In the genomic region with DNA sequence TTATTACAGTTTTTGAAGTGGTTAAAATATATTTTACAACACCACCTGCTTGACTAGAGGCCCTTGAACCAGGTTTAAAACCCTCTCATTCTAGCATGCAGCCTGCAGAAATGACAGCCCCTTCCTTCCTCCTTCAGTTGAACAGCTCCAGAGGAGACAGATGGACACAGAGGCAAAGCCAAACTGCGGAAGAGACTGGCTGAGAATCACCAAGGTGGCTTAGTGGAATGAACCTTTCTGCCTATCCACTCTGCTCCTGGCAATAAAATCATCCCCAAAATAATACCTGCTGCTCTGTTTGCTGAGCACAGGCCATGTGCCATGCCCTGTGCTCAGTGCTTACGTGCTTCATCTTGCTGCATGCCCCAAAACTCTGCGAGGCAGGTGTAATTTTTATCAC, we compare ENCODE assay signal across 15 cellular contexts. TPM values are rescaled to one million over a fixed set of nuclear protein-coding genes. Genes with fewer than 3 reads are reported as not detected.
DNase-seq lines count a peak whose midpoint lies in the region; ATAC-seq lines count a peak whose summit lies in the region.
"Had no signal": no experiment of that assay in that cellular context is flagged by ENCODE, and none has a peak within 500 bp of the region (broad histone marks: within the 10 kb centered on the region; RNA-seq: fewer than 3 reads in every experiment).

No MANE protein-coding gene starts in this region.

- 23% methylated on average over 3 of the region's 3 CpGs for WGBS in thymus

- peak; percentile 61 for DNase-seq in DMS79 treated with DMSO at 0.1 percent for 48 hours (lab: John Stamatoyannopoulos, UW)
- peak; percentile 36 for DNase-seq in Jurkat, Clone E6-1 (ENCODE audit: low read depth, low spot score)
- DNase-seq in NCI-H524 treated with DMSO at 0.1 percent for 48 hours (lab: John Stamatoyannopoulos, UW), result peak; percentile 65
- DNase-seq: BE2C; CD4-positive, alpha-beta memory T cell; GM23248; H7 had no signal

- peak overlapping the region; percentile 48 for H3K27ac ChIP-seq in thymus (ENCODE audit: low read depth)
- H3K27ac ChIP-seq: A549, C4-2B, GM23248 had no signal

- no peaks in the 10 kb centered on the region for H3K36me3 ChIP-seq in thymus (ENCODE audit: control insufficient read depth, insufficient read depth)
- H3K36me3 ChIP-seq: BE2C had no signal

- peaks cover 37% of the 10 kb centered on the region for H3K4me1 ChIP-seq in thymus (ENCODE audit: control insufficient read depth, insufficient read depth, low read length)
- H3K4me1 ChIP-seq: A549 had no signal

- ATAC-seq in GM19452 (IDR thresholded peaks at IDR 0.05; ENCODE audit: unreplicated experiment), result no peak
- no peak for ATAC-seq in HG02852 (IDR thresholded peaks at IDR 0.05; ENCODE audit: unreplicated experiment)
- ATAC-seq: A549, GM12878, HepG2 had no signal

- no peaks in the 10 kb centered on the region for H3K27me3 ChIP-seq in thymus (ENCODE audit: control insufficient read depth, insufficient read depth)
- H3K27me3 ChIP-seq: BE2C had no signal

- no peak overlapping the region for H3K4me3 ChIP-seq in Jurkat, Clone E6-1 (ENCODE audit: low read length)
- no peak overlapping the region for H3K4me3 ChIP-seq in thymus (ENCODE audit: low read length)
- H3K4me3 ChIP-seq: A549, GM12878, GM23248 had no signal

- no peaks in the 10 kb centered on the region for H3K9me3 ChIP-seq in thymus (ENCODE audit: control insufficient read depth)
- H3K9me3 ChIP-seq: A549, BE2C had no signal

RNA-seq across cellular contexts. Expression of gene PLPP4, which starts 23.9 kb away (rescaled TPM):
- polyA plus RNA-seq in Jurkat, Clone E6-1 (2012; ENCODE audit: insufficient read depth, insufficient read length), result not detected
- polyA plus RNA-seq in thymus, result 0.27 TPM
- polyA plus RNA-seq: A549; AG04450; CD4-positive, alpha-beta memory T cell; HepG2 had no signal
